1 cellular context compared by ENCODE assay signal in the genomic region with DNA sequence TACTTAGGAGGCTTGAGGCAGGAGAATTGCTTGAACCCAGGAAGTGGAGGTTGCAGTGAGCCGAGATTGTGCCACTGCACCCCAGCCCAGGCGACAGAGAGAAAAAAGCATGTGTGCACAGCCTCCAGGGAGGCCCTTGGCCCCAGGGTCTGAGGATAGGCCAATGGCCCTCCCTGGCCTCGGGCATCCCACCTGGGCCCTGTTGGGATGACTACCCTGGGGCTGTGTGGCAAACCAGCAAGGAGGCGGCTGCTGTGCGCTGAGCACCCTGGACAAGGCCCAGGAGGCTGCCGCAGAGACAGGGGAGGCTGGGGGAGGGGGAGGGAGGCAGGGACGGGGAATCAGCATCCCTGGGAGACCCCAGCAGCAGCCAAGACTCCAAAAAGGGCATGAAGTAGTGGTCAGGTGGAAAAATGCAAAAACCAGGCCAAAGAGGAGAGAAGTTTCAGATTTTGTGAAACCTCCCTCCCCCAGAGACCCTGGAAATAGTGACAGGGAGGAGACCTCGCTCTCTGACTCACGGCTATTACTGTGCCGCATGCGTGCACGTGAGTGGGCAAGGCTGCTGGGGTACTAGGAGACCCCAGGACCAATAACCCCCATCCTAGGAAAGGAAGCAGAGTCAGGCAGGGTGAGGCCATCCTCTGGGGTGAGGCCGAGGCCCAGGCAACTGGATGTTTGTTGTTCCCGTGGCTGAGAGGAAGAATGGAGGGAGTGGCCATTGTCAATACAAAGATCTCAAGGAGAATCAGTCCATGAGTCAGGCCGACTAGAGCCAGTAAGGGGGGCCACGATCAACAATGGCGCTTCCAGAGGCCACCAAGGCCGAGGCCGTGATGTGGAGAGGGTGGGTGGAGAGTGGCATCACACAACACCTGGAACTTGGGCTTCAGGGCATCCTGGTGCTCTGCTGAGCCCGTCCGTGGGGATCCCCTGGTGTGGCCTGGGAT.
TF ChIP-seq lines count a peak whose summit lies in the region.

No MANE protein-coding gene starts in this region.

TF ChIP-seq in A549, 52 proteins besides CTCF, POLR2A, EP300 and RAD21:
- TF ChIP-seq GATA3 (IDR thresholded peaks at IDR 0.05; ENCODE audit: borderline replicate concordance): no peak
- no peak for TF ChIP-seq HOXB13 (CRISPR knock-in tag; IDR thresholded peaks at IDR 0.05; ENCODE audit: low read depth)
- no peak for TF ChIP-seq TP53 (CRISPR knock-in tag; IDR thresholded peaks at IDR 0.05)
- TF ChIP-seq FOSL2 (IDR thresholded peaks at IDR 0.05): no peak
- TF ChIP-seq FOSL2 (CRISPR knock-in tag; IDR thresholded peaks at IDR 0.05): 0 out of 2 replicates have a peak, but pooled peaks have one; percentile 22
- no peak for TF ChIP-seq SMC3 (IDR thresholded peaks at IDR 0.05)
